Comparison of ENCODE assay signal across 2 cellular contexts in the genomic region with DNA sequence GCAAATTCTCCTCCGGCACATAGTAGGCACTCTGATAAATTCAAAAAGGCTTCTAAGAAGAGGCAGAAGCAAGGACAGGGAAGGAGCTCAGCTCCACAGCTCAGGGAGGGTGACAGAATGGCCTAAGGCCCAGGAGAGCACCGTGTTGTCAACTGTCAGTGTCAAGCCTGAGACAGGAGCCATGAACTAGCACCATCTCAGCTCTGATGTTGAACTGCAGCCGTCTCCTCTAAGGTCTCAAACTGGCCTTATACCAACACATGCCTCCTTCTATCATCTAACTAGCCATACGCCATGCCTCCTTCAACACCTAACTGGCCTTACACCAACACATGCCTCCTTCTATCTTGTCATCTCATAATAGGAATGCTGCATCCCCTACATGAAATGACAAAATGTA.
TF ChIP-seq lines count a peak whose summit lies in the region.

No MANE protein-coding gene starts in this region.

TF ChIP-seq in SK-N-SH treated with all-trans-retinoic acid at 6 μM for 48 hours, 23 proteins besides CTCF, POLR2A, EP300 and RAD21 (continued from another document):
- TF ChIP-seq, protein P1, sequence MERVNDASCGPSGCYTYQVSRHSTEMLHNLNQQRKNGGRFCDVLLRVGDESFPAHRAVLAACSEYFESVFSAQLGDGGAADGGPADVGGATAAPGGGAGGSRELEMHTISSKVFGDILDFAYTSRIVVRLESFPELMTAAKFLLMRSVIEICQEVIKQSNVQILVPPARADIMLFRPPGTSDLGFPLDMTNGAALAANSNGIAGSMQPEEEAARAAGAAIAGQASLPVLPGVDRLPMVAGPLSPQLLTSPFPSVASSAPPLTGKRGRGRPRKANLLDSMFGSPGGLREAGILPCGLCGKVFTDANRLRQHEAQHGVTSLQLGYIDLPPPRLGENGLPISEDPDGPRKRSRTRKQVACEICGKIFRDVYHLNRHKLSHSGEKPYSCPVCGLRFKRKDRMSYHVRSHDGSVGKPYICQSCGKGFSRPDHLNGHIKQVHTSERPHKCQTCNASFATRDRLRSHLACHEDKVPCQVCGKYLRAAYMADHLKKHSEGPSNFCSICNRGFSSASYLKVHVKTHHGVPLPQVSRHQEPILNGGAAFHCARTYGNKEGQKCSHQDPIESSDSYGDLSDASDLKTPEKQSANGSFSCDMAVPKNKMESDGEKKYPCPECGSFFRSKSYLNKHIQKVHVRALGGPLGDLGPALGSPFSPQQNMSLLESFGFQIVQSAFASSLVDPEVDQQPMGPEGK (CRISPR knock-in tag; IDR thresholded peaks at IDR 0.05; ENCODE audit: borderline replicate concordance), result no peak
- TF ChIP-seq ZFP30 (CRISPR knock-in tag; IDR thresholded peaks at IDR 0.05) (no peak), OSR1 (CRISPR knock-in tag; IDR thresholded peaks at IDR 0.05) (no peak), ARNTL (CRISPR knock-in tag; IDR thresholded peaks at IDR 0.05; ENCODE audit: borderline replicate concordance, low read depth) (no peak), ZC3H10 (CRISPR knock-in tag; IDR thresholded peaks at IDR 0.05) (no peak), ZFP3 (CRISPR knock-in tag; IDR thresholded peaks at IDR 0.05) (no peak)

TF ChIP-seq in SK-N-SH, 30 proteins besides CTCF, POLR2A, EP300 and RAD21 (continued from another document):
- TF ChIP-seq MAX (IDR thresholded peaks at IDR 0.05; ENCODE audit: low read depth) (no peak), SIN3A (IDR thresholded peaks at IDR 0.05; ENCODE audit: borderline replicate concordance, low read depth, low read length) (no peak), USF2 (IDR thresholded peaks at IDR 0.05; ENCODE audit: borderline replicate concordance, low read depth, low read length) (no peak)
